In genomic region chr16:4350365-4350786, GRCh38 we compare ENCODE assay signal across 8 cellular contexts. TPM values are rescaled to one million over a fixed set of nuclear protein-coding genes. Genes with fewer than 3 reads are reported as not detected.
DNase-seq lines count a peak whose midpoint lies in the region; ATAC-seq, FAIRE-seq and TF ChIP-seq lines count a peak whose summit lies in the region.

No MANE protein-coding gene starts in this region.

- in situ Hi-C loops in K562 (cut with MboI), result no loop called here

- peak overlapping the region in 1 of 2 experiments; percentile 90 for H3K4ac ChIP-seq in mesenchymal stem cell (ENCODE audit: low read depth in 1 of 2, low read length in 2 of 2)

- peak overlapping the region; percentile 65 for H3K27ac ChIP-seq in cardiac muscle cell
- H3K27ac ChIP-seq in K562 (ENCODE audit: extremely low read depth, low read depth, low read length), result peak overlapping the region; percentile 97
- no peak overlapping the region for H3K27ac ChIP-seq in mesenchymal stem cell (ENCODE audit: low read length, poor library complexity, severe bottlenecking)
- H3K27ac ChIP-seq in aorta (ENCODE audit: low read depth in 1 of 2, low read length in 2 of 2), result peak overlapping the region in 1 of 2 donors; percentile 34

- TF ChIP-seq POLR2A in K562 (conservative IDR thresholded peaks at IDR 0.05), result no peak

- no peak overlapping the region for H4K91ac ChIP-seq in mesenchymal stem cell (ENCODE audit: low read length)

- peak overlapping the region; percentile 100 for H3K4me2 ChIP-seq in K562 (ENCODE audit: insufficient read depth, low read length)
- peak overlapping the region; percentile 81 for H3K4me2 ChIP-seq in mesenchymal stem cell (ENCODE audit: low read length, poor library complexity, severe bottlenecking)

- under 1% methylated on average over 24 of the region's 24 CpGs for WGBS in K562 (ENCODE audit: insufficient coverage, low coverage, missing lambda C conversion rate)
- 39% methylated on average over 23 of the region's 24 CpGs for WGBS in mesenchymal stem cell
- 37 to 39% methylated on average over 24 of the region's 24 CpGs for WGBS in aorta, 2 donors

- H3K4me3 ChIP-seq in cardiac muscle cell (peak overlapping the region; percentile 69), K562 (peak overlapping the region; percentile 97), mesenchymal stem cell (ENCODE audit: insufficient read depth in 1 of 2, low read depth in 1 of 2, low read length in 2 of 2) (peak overlapping the region; percentile 94 to 98), aorta (ENCODE audit: low read length in 2 of 2) (peak overlapping the region; percentile 69 to 78)

- no peak for TF ChIP-seq CTCF in cardiac muscle cell (IDR thresholded peaks at IDR 0.05; ENCODE audit: low read depth, low read length)
- no peak for TF ChIP-seq CTCF in K562 (IDR thresholded peaks at IDR 0.05 in 2 of 3, conservative IDR thresholded peaks at IDR 0.05 in 1 of 3; ENCODE audit: insufficient read depth in 2 of 3, low read depth in 1 of 3, low read length in 3 of 3)

- H3K9ac ChIP-seq in K562 (ENCODE audit: insufficient read depth in 1 of 2, low read depth in 2 of 2, low read length in 2 of 2) (peak overlapping the region; percentile 98 to 100), mesenchymal stem cell (ENCODE audit: low read length) (peak overlapping the region; percentile 94)

- H2BK12ac ChIP-seq in mesenchymal stem cell (ENCODE audit: low read length in 2 of 2), result no peak overlapping the region

- no peak overlapping the region for H2BK15ac ChIP-seq in mesenchymal stem cell (ENCODE audit: low read depth, poor library complexity, severe bottlenecking)

- no peaks in the 10 kb centered on the region for H3K36me3 ChIP-seq in cardiac muscle cell
- H3K36me3 ChIP-seq in K562 (ENCODE audit: control insufficient read depth, insufficient read depth, low read length), result peaks cover 46% of the 10 kb centered on the region; the same call in 2 of the 3 replicates
- peaks cover 0 to 22% of the 10 kb centered on the region in 2 experiments for H3K36me3 ChIP-seq in mesenchymal stem cell (ENCODE audit: control insufficient read depth in 1 of 2, insufficient read depth in 2 of 2, low read depth in 1 of 2, low read length in 2 of 2)
- H3K36me3 ChIP-seq in aorta (ENCODE audit: control insufficient read depth in 1 of 2, insufficient read depth in 2 of 2, low read length in 1 of 2), result no peaks in the 10 kb centered on the region

- TF ChIP-seq RAD21 in K562 (CRISPR knock-in tag; conservative IDR thresholded peaks at IDR 0.05 in 1 of 2, IDR thresholded peaks at IDR 0.05 in 1 of 2), result no peak

- no peak overlapping the region for H4K8ac ChIP-seq in mesenchymal stem cell (ENCODE audit: low read length)

- H2AK5ac ChIP-seq in mesenchymal stem cell (ENCODE audit: low read length, severe bottlenecking), result no peak overlapping the region

- peaks cover 11% of the 10 kb centered on the region; the same call in 1 of the 2 replicates for H4K20me1 ChIP-seq in K562 (replicated peaks; ENCODE audit: control insufficient read depth, insufficient read depth, low read length)

- peak overlapping the region in 1 of 2 experiments; percentile 98 for H3K14ac ChIP-seq in mesenchymal stem cell (ENCODE audit: low read length in 2 of 2)

- peaks cover 57% of the 10 kb centered on the region for H3K79me2 ChIP-seq in K562 (ENCODE audit: control insufficient read depth, insufficient read depth, low read length)

- peaks cover 8% of the 10 kb centered on the region for H3K79me1 ChIP-seq in mesenchymal stem cell (replicated peaks; ENCODE audit: low read length, poor library complexity, severe bottlenecking)

- H3K9me3 ChIP-seq in cardiac muscle cell (ENCODE audit: low read depth) (no peaks in the 10 kb centered on the region), K562 (replicated peaks; ENCODE audit: control insufficient read depth, insufficient read depth, low read depth, low read length) (peaks cover 4% of the 10 kb centered on the region; the same call in 1 of the 2 replicates), mesenchymal stem cell (ENCODE audit: control insufficient read depth, low read length) (no peaks in the 10 kb centered on the region), aorta (ENCODE audit: control insufficient read depth, low read length) (no peaks in the 10 kb centered on the region)

- no peak overlapping the region for H3K23ac ChIP-seq in mesenchymal stem cell (ENCODE audit: low read length in 2 of 2)

- no peak overlapping the region for H2BK120ac ChIP-seq in mesenchymal stem cell (ENCODE audit: low read depth, low read length)

- CTCF ChIA-PET in K562 (lab: Yijun Ruan, JAX; ENCODE audit: low intra/inter-chr PET ratio), result no interaction called here

- no peak for FAIRE-seq in K562 (lab: Jason Lieb, UNC)

- ATAC-seq in Right ventricle myocardium superior (ENCODE audit: poor library complexity) (no peak), K562 (peak; percentile 9; the same call in 2 of the 3 replicates), aorta (ENCODE audit: low FRiP score) (no peak), GM18511 (IDR thresholded peaks at IDR 0.05; ENCODE audit: unreplicated experiment) (no peak)

- peak overlapping the region; percentile 81; the same call in 1 of the 2 replicates for H2AFZ ChIP-seq in K562 (ENCODE audit: low read depth, low read length)
- no peak overlapping the region for H2AFZ ChIP-seq in mesenchymal stem cell (ENCODE audit: low read depth, low read length)

- H3K4me1 ChIP-seq in cardiac muscle cell (ENCODE audit: low read depth), result peaks cover 14% of the 10 kb centered on the region
- peaks cover 22 to 46% of the 10 kb centered on the region in 2 experiments; a peak in 4 of 5 replicates for H3K4me1 ChIP-seq in K562 (replicated peaks in 1 of 2; ENCODE audit: control insufficient read depth in 2 of 2, insufficient read depth in 2 of 2, low read length in 2 of 2)
- peaks cover 11% of the 10 kb centered on the region for H3K4me1 ChIP-seq in mesenchymal stem cell (ENCODE audit: control insufficient read depth, insufficient read depth, low read depth, low read length)
- no peaks in the 10 kb centered on the region for H3K4me1 ChIP-seq in aorta (ENCODE audit: control insufficient read depth in 1 of 2, insufficient read depth in 2 of 2, low read length in 2 of 2)

- POLR2A ChIA-PET in K562 (lab: Yijun Ruan, JAX), result interaction anchor here (0.6 to 1.4 kb wide), 8 partner anchors 11 to 467 kb away, joined by 3 to 4 read pairs (median 3); no protein-coding TSS in a partner anchor

- TF ChIP-seq EP300 in K562 (IDR thresholded peaks at IDR 0.05; ENCODE audit: low read length), result no peak

- DNase-seq in cardiac muscle cell (ENCODE audit: low read depth in 1 of 2, low spot score in 1 of 2), result no peak
- no peak for DNase-seq in Right ventricle myocardium superior
- DNase-seq in K562 (ENCODE audit: extremely low read depth in 1 of 4, low spot score in 3 of 4), result no peak
- DNase-seq in mesenchymal stem cell, result no peak
- no peak for DNase-seq in aorta
- no peak for DNase-seq in NCI-H1048 (lab: John Stamatoyannopoulos, UW)
- no peak for DNase-seq in HPDE6-E6E7 (ENCODE audit: extremely low spot score)

- no peak overlapping the region for H2BK5ac ChIP-seq in mesenchymal stem cell (ENCODE audit: low read depth, low read length, poor library complexity, severe bottlenecking)

- H3K18ac ChIP-seq in mesenchymal stem cell (ENCODE audit: low read depth in 1 of 2, low read length in 2 of 2), result peak overlapping the region; percentile 87 to 88

- H3K9me1 ChIP-seq in K562 (ENCODE audit: control insufficient read depth, insufficient read depth, low read length), result no peaks in the 10 kb centered on the region

- H3K27me3 ChIP-seq in cardiac muscle cell (no peaks in the 10 kb centered on the region), K562 (ENCODE audit: control insufficient read depth in 2 of 2, insufficient read depth in 2 of 2, low read length in 2 of 2) (no peaks in the 10 kb centered on the region), mesenchymal stem cell (ENCODE audit: control insufficient read depth in 1 of 2, insufficient read depth in 1 of 2, low read length in 2 of 2) (no peaks in the 10 kb centered on the region), aorta (ENCODE audit: control insufficient read depth in 1 of 2, insufficient read depth in 2 of 2, low read length in 1 of 2) (no peaks in the 10 kb centered on the region)

- intact Hi-C loops in Right ventricle myocardium superior (cut with DNase I), result no loop called here
- intact Hi-C loops in K562 (cut with micrococcal nuclease), result no loop called here
- intact Hi-C loops in aorta (cut with DNase I), result no loop called here

- BruUV-seq in K562 (replicated peaks; lab: Mats Ljungman, UMichigan), result no TSS peak

RNA-seq across cellular contexts. Expression of gene PAM16, which starts 0.7 kb away (rescaled TPM):
- total RNA-seq in cardiac muscle cell, result 65.1 and 72.5 TPM in 2 replicates
- 71.8 and 82.8 TPM in 2 replicates for polyA plus RNA-seq in cardiac muscle cell
- total RNA-seq in Right ventricle myocardium superior, result 74.0 TPM
- total RNA-seq in K562 (2011; cell fraction: chromatin; rRNA removed; ENCODE audit: low replicate concordance), result 70.0 and 135 TPM in 2 replicates
- 74.5 and 92.1 TPM in 2 replicates for total RNA-seq in K562 (2011; cell fraction: nucleolus; rRNA removed)
- total RNA-seq in K562 (2011; cell fraction: nucleoplasm; rRNA removed), result 76.8 and 107 TPM in 2 replicates
- total RNA-seq in K562 (2014; rRNA removed), result 173 and 213 TPM in 2 replicates
- 32.6 and 38.7 TPM in 2 replicates for total RNA-seq in K562 (2014; rRNA removed; fragmentation: Illumina TruSeq; extraction: Trizol)
- 48.4 and 56.1 TPM in 2 replicates for total RNA-seq in K562 (2015; rRNA removed; fragmentation: Illumina TruSeq; extraction: Trizol)
- total RNA-seq in K562 (2021), result 123 and 150 TPM in 2 replicates
- polyA plus RNA-seq in K562 (2011; rRNA removed), result 79.3 and 88.9 TPM in 2 replicates
- polyA plus RNA-seq in K562 (2011; cell fraction: cytosol; rRNA removed), result 175 and 283 TPM in 2 replicates
- 85.0 and 101 TPM in 2 replicates for polyA plus RNA-seq in K562 (2011; cell fraction: nucleus; rRNA removed)
- 96.6 and 100 TPM in 2 replicates for polyA plus RNA-seq in K562 (2012)
- polyA plus RNA-seq in K562 (2014; fragmentation: Illumina TruSeq; extraction: Trizol), result 49.0 and 66.3 TPM in 2 replicates
- polyA plus RNA-seq in K562 (2014; fragmentation: Nextera tagmentation; extraction: Ambion mirVana), result 10 to 100 TPM; 41.5 to 81.1 TPM
- polyA plus RNA-seq in K562 (2014; rRNA removed), result 243 and 273 TPM in 2 replicates
- polyA minus RNA-seq in K562 (2011; rRNA and poly(A)+ RNA removed), result 10.6 and 11.8 TPM in 2 replicates
- polyA minus RNA-seq in K562 (2011; cell fraction: cytosol; rRNA and poly(A)+ RNA removed), result 19.8 and 22.7 TPM in 2 replicates
- polyA minus RNA-seq in K562 (2011; cell fraction: nucleus; rRNA and poly(A)+ RNA removed), result 10.8 and 13.7 TPM in 2 replicates
- polyA plus RNA-seq in mesenchymal stem cell (2013, experiment 1 of 2), result 39.3 TPM
- polyA plus RNA-seq in mesenchymal stem cell (2013, experiment 2 of 2), result 43.3 TPM
- total RNA-seq in aorta, result 10 to 100 TPM; 23.6 to 25.5 TPM
- polyA plus RNA-seq in aorta, result 10 to 100 TPM; 41.7 to 65.2 TPM

RNA-seq across cellular contexts. Expression of gene VASN, which starts 21.3 kb away (rescaled TPM):
- total RNA-seq in cardiac muscle cell (23.3 and 33.3 TPM in 2 replicates), Right ventricle myocardium superior (5.7 TPM), K562 (2014; rRNA removed) (1.7 and 2.2 TPM in 2 replicates), K562 (2014; rRNA removed; fragmentation: Illumina TruSeq; extraction: Trizol) (0.06 and 0.07 TPM in 2 replicates), K562 (2015; rRNA removed; fragmentation: Illumina TruSeq; extraction: Trizol) (0.51 and 1.1 TPM in 2 replicates), K562 (2021) (2.4 and 2.5 TPM in 2 replicates), aorta (100 to 1,000 TPM in 1 of 2 donors, 10 to 100 TPM in 1; 67.0 to 120 TPM)
- polyA plus RNA-seq in cardiac muscle cell (18.9 and 30.5 TPM in 2 replicates), K562 (2011; rRNA removed) (0.31 and 1.2 TPM in 2 replicates), K562 (2014; fragmentation: Illumina TruSeq; extraction: Trizol) (0.16 and 0.42 TPM in 2 replicates), K562 (2014; fragmentation: Nextera tagmentation; extraction: Ambion mirVana) (under 1 TPM in 1 of 2 experiments, not detected in 1; 0.01 TPM), K562 (2014; rRNA removed) (0.78 and 0.90 TPM in 2 replicates), aorta (10 to 100 TPM; 21.7 to 51.3 TPM)
- total RNA-seq in K562 (2011; cell fraction: chromatin; rRNA removed; ENCODE audit: low replicate concordance), result 1.2 and 9.8 TPM in 2 replicates
- total RNA-seq in K562 (2011; cell fraction: nucleolus; rRNA removed), result 10.1 and 15.2 TPM in 2 replicates
- total RNA-seq in K562 (2011; cell fraction: nucleoplasm; rRNA removed), result 3.7 and 5.7 TPM in 2 replicates
- 0.78 and 3.2 TPM in 2 replicates for polyA plus RNA-seq in K562 (2011; cell fraction: cytosol; rRNA removed)
- 1.2 and 2.6 TPM in 2 replicates for polyA plus RNA-seq in K562 (2011; cell fraction: nucleus; rRNA removed)
- polyA plus RNA-seq in K562 (2012), result 2.9 and 6.1 TPM in 2 replicates
- polyA minus RNA-seq in K562 (2011; rRNA and poly(A)+ RNA removed), result 0.56 and 0.63 TPM in 2 replicates
- polyA minus RNA-seq in K562 (2011; cell fraction: cytosol; rRNA and poly(A)+ RNA removed), result 1.1 and 2.8 TPM in 2 replicates
- 3.4 and 6.3 TPM in 2 replicates for polyA minus RNA-seq in K562 (2011; cell fraction: nucleus; rRNA and poly(A)+ RNA removed)
- 127 TPM for polyA plus RNA-seq in mesenchymal stem cell (2013, experiment 1 of 2)
- polyA plus RNA-seq in mesenchymal stem cell (2013, experiment 2 of 2), result 127 TPM

RNA-seq across cellular contexts. Expression of gene GLIS2, which starts 34.5 kb away (rescaled TPM):
- total RNA-seq in cardiac muscle cell (10.4 and 14.5 TPM in 2 replicates), Right ventricle myocardium superior (14.6 TPM), K562 (2014; rRNA removed) (0.91 and 1.4 TPM in 2 replicates), K562 (2014; rRNA removed; fragmentation: Illumina TruSeq; extraction: Trizol) (0.10 and 0.11 TPM in 2 replicates), K562 (2015; rRNA removed; fragmentation: Illumina TruSeq; extraction: Trizol) (0.33 and 0.68 TPM in 2 replicates), K562 (2021) (7.6 and 9.0 TPM in 2 replicates), aorta (10 to 100 TPM; 37.3 to 72.6 TPM)
- polyA plus RNA-seq in cardiac muscle cell (10.3 and 15.4 TPM in 2 replicates), K562 (2011; rRNA removed) (0.57 and 1.0 TPM in 2 replicates), K562 (2014; fragmentation: Illumina TruSeq; extraction: Trizol) (2.2 and 5.8 TPM in 2 replicates), K562 (2014; fragmentation: Nextera tagmentation; extraction: Ambion mirVana) (under 1 TPM; 0.10 to 0.25 TPM), K562 (2014; rRNA removed) (2.3 and 2.9 TPM in 2 replicates), aorta (10 to 100 TPM; 12.3 to 21.3 TPM)
- total RNA-seq in K562 (2011; cell fraction: chromatin; rRNA removed; ENCODE audit: low replicate concordance), result 2.1 and 6.1 TPM in 2 replicates
- total RNA-seq in K562 (2011; cell fraction: nucleolus; rRNA removed), result 3.8 and 4.2 TPM in 2 replicates
- total RNA-seq in K562 (2011; cell fraction: nucleoplasm; rRNA removed), result 2.9 and 3.6 TPM in 2 replicates
- 1.0 and 2.2 TPM in 2 replicates for polyA plus RNA-seq in K562 (2011; cell fraction: cytosol; rRNA removed)
- 2.8 and 4.9 TPM in 2 replicates for polyA plus RNA-seq in K562 (2011; cell fraction: nucleus; rRNA removed)
- 6.8 and 7.9 TPM in 2 replicates for polyA plus RNA-seq in K562 (2012)
- polyA minus RNA-seq in K562 (2011; rRNA and poly(A)+ RNA removed), result 0.27 and 0.32 TPM in 2 replicates
- polyA minus RNA-seq in K562 (2011; cell fraction: cytosol; rRNA and poly(A)+ RNA removed), result 3.3 and 4.6 TPM in 2 replicates
- 1.00 and 1.1 TPM in 2 replicates for polyA minus RNA-seq in K562 (2011; cell fraction: nucleus; rRNA and poly(A)+ RNA removed)
- 20.9 TPM for polyA plus RNA-seq in mesenchymal stem cell (2013, experiment 1 of 2)
- 19.9 TPM for polyA plus RNA-seq in mesenchymal stem cell (2013, experiment 2 of 2)
